ENCODE assay signal across 22 cellular contexts in the genomic region with DNA sequence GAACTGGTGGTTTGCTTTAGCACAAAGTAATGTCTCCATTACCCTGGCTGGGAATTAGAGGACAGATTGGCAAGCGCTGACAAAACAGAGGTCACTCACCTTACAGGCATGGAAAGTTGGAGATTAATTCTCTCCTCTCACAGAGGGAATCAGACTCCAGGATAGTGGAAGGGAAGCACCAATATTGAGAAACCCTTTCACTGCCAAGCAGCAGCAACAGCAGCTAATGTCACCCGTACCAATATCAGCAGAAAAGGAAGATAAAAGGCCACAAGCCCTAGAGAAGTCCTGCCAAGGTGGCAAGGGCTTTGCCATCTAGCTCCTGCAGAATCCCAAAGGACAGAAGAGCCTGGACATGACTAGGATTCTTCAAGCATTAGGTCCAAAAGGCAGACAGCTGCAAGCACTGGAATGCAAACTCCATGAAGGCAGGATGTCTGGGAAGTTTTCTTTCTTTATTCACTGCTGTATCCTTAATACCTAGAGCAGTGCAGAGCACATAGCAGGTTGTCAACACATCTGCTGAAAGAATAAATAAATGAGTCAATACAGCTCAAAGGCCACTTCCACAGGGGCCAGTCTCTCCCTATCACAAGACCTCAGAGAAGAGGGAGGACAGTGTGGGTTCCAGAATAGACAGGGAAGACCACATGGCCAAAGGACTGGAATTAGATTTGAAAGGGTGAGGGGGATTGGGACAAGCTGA. TPM values are rescaled to one million over a fixed set of nuclear protein-coding genes. Genes with fewer than 3 reads are reported as not detected.
DNase-seq lines count a peak whose midpoint lies in the region; ATAC-seq and TF ChIP-seq lines count a peak whose summit lies in the region.
"Had no signal": no experiment of that assay in that cellular context is flagged by ENCODE, and none has a peak within 500 bp of the region (broad histone marks: within the 10 kb centered on the region; RNA-seq: fewer than 3 reads in every experiment).

No MANE protein-coding gene starts in this region.

- WGBS in hepatocyte (ENCODE audit: low lambda C conversion rate, missing lambda C conversion rate), result 87% methylated on average over 2 of the region's 2 CpGs
- 29% methylated on average over 2 of the region's 2 CpGs for WGBS in liver
- 74 to 86% methylated on average over 2 of the region's 2 CpGs for WGBS in body of pancreas, 2 donors

- H3K36me3 ChIP-seq in hepatocyte (replicated peaks; ENCODE audit: insufficient read depth, low read depth), result no peaks in the 10 kb centered on the region
- H3K36me3 ChIP-seq in liver (ENCODE audit: control insufficient read depth in 4 of 4, insufficient read depth in 3 of 4, low read depth in 1 of 4, low read length in 3 of 4), result peaks cover 0 to 7% (median 4%) of the 10 kb centered on the region in 4 donors
- H3K36me3 ChIP-seq in neural cell (ENCODE audit: insufficient read depth, low read length), result no peaks in the 10 kb centered on the region
- peaks cover 0 to 47% of the 10 kb centered on the region in 2 donors for H3K36me3 ChIP-seq in left lung
- peaks cover 5 to 8% of the 10 kb centered on the region in 2 donors for H3K36me3 ChIP-seq in body of pancreas (replicated peaks in 1 of 2; ENCODE audit: insufficient read depth in 1 of 2, low read depth in 2 of 2)
- H3K36me3 ChIP-seq: BE2C had no signal

- ATAC-seq in left lung, result no peak
- no peak for ATAC-seq in body of pancreas
- ATAC-seq in GM19351 (IDR thresholded peaks at IDR 0.05; ENCODE audit: unreplicated experiment), result no peak
- ATAC-seq: HCT116 had no signal

- no peak for TF ChIP-seq EP300 in neural cell (conservative IDR thresholded peaks at IDR 0.05; ENCODE audit: poor library complexity, severe bottlenecking)

- no peak overlapping the region for H3K27ac Mint-ChIP-seq in immature natural killer cell
- H3K27ac Mint-ChIP-seq: CD8-positive, alpha-beta memory T cell; HFFc6 had no signal

- no peak for TF ChIP-seq POLR2A in body of pancreas (IDR thresholded peaks at IDR 0.05)

- H3K9me3 ChIP-seq in hepatocyte (ENCODE audit: low read depth), result no peaks in the 10 kb centered on the region
- H3K9me3 ChIP-seq in liver (ENCODE audit: control insufficient read depth in 4 of 4, low read length in 3 of 4), result no peaks in the 10 kb centered on the region
- no peaks in the 10 kb centered on the region for H3K9me3 ChIP-seq in neural cell (ENCODE audit: low read length)
- no peaks in the 10 kb centered on the region for H3K9me3 ChIP-seq in left lung
- H3K9me3 ChIP-seq in body of pancreas, result no peaks in the 10 kb centered on the region
- H3K9me3 ChIP-seq: BE2C had no signal

- peaks cover 4 to 29% (median 9%) of the 10 kb centered on the region in 3 donors for H3K36me3 Mint-ChIP-seq in immature natural killer cell

- H3K4me1 Mint-ChIP-seq in immature natural killer cell, result no peaks in the 10 kb centered on the region
- H3K4me1 Mint-ChIP-seq: CD8-positive, alpha-beta memory T cell had no signal

- H3K4me3 Mint-ChIP-seq in immature natural killer cell, result no peak overlapping the region
- H3K4me3 Mint-ChIP-seq: CD4-positive, CD25-positive, alpha-beta regulatory T cell; CD8-positive, alpha-beta memory T cell; HFFc6 had no signal

- no peaks in the 10 kb centered on the region for H3K27me3 Mint-ChIP-seq in immature natural killer cell (ENCODE audit: low read depth in 3 of 3)
- H3K27me3 Mint-ChIP-seq: CD4-positive, CD25-positive, alpha-beta regulatory T cell; CD8-positive, alpha-beta memory T cell had no signal

- TF ChIP-seq CTCF in hepatocyte (IDR thresholded peaks at IDR 0.05; ENCODE audit: poor library complexity), result no peak
- TF ChIP-seq CTCF in liver (IDR thresholded peaks at IDR 0.05; ENCODE audit: low read depth, low read length, missing input control), result no peak
- TF ChIP-seq CTCF in neural cell (IDR thresholded peaks at IDR 0.05; ENCODE audit: poor library complexity, severe bottlenecking), result no peak
- TF ChIP-seq CTCF in left lung (IDR thresholded peaks at IDR 0.05), result no peak
- TF ChIP-seq CTCF in body of pancreas (IDR thresholded peaks at IDR 0.05), result no peak

- intact Hi-C loops in left lung (cut with DNase I), result no loop called here
- intact Hi-C loops in body of pancreas (cut with DNase I), result no loop called here

- H3K9ac ChIP-seq in liver (ENCODE audit: low read depth in 1 of 2, low read length in 2 of 2), result no peak overlapping the region
- peak overlapping the region; percentile 41 for H3K9ac ChIP-seq in neural cell (ENCODE audit: low read length)

- peak in 1 of 2 donors; percentile 49 for TF ChIP-seq RAD21 in liver (IDR thresholded peaks at IDR 0.05)
- TF ChIP-seq RAD21 in neural cell (conservative IDR thresholded peaks at IDR 0.05), result no peak

- no peaks in the 10 kb centered on the region for H3K9me3 Mint-ChIP-seq in immature natural killer cell
- H3K9me3 Mint-ChIP-seq: CD4-positive, CD25-positive, alpha-beta regulatory T cell; CD8-positive, alpha-beta memory T cell; HFFc6 had no signal

- H3K4me2 ChIP-seq in hepatocyte (no peak overlapping the region), neural cell (ENCODE audit: low read length) (no peak overlapping the region)

- DNase-seq in hepatocyte (ENCODE audit: low spot score) (peak; percentile 32), left lung (no peak), body of pancreas (no peak), immature natural killer cell (no peak)
- DNase-seq: ACHN; BE2C; C1 segment of cervical spinal cord; CD4-positive, CD25-positive, alpha-beta regulatory T cell; CD8-positive, alpha-beta memory T cell; COR-L47; DMS 273 treated with DMSO at 0.1 percent for 48 hours; DMS79; GDM1; GOT3; H7; HFFc6; IMR-90 had no signal

- H3K27ac ChIP-seq in hepatocyte, result peak overlapping the region; percentile 43
- peak overlapping the region; percentile 59 to 80 for H3K27ac ChIP-seq in liver (ENCODE audit: low read depth in 1 of 2, low read length in 2 of 2)
- H3K27ac ChIP-seq in neural cell (ENCODE audit: low read length), result no peak overlapping the region
- no peak overlapping the region for H3K27ac ChIP-seq in left lung
- no peak overlapping the region for H3K27ac ChIP-seq in body of pancreas
- H3K27ac ChIP-seq: HL-60 had no signal

- no peaks in the 10 kb centered on the region for H3K79me2 ChIP-seq in hepatocyte
- no peaks in the 10 kb centered on the region for H3K79me2 ChIP-seq in neural cell (replicated peaks; ENCODE audit: insufficient read depth, low read length)

- H2AFZ ChIP-seq in hepatocyte (no peak overlapping the region), neural cell (ENCODE audit: low read depth, low read length) (no peak overlapping the region)

- H4K20me1 ChIP-seq in hepatocyte (ENCODE audit: insufficient read depth, poor library complexity, severe bottlenecking) (no peaks in the 10 kb centered on the region), neural cell (ENCODE audit: insufficient read depth) (no peaks in the 10 kb centered on the region)

- no peaks in the 10 kb centered on the region for H3F3A ChIP-seq in neural cell (ENCODE audit: insufficient read depth, low read length, poor library complexity, severe bottlenecking)

- no peaks in the 10 kb centered on the region for H3K9me2 ChIP-seq in hepatocyte (replicated peaks; ENCODE audit: insufficient read depth)
- no peaks in the 10 kb centered on the region for H3K9me2 ChIP-seq in neural cell (ENCODE audit: insufficient read depth, low read length)

- H3K4me3 ChIP-seq in hepatocyte (no peak overlapping the region), liver (ENCODE audit: low read depth in 1 of 3, low read length in 3 of 3) (no peak overlapping the region), neural cell (ENCODE audit: low read length) (peak overlapping the region; percentile 51), left lung (no peak overlapping the region), body of pancreas (no peak overlapping the region)

- H3K27me3 ChIP-seq in hepatocyte (no peaks in the 10 kb centered on the region), liver (ENCODE audit: control insufficient read depth in 4 of 4, insufficient read depth in 4 of 4, low read length in 3 of 4) (no peaks in the 10 kb centered on the region), neural cell (ENCODE audit: insufficient read depth, low read depth, low read length) (no peaks in the 10 kb centered on the region), left lung (no peaks in the 10 kb centered on the region), body of pancreas (no peaks in the 10 kb centered on the region)
- H3K27me3 ChIP-seq: BE2C had no signal

- H3K4me1 ChIP-seq in hepatocyte (ENCODE audit: insufficient read depth) (no peaks in the 10 kb centered on the region), liver (ENCODE audit: control insufficient read depth in 4 of 4, insufficient read depth in 4 of 4, low read length in 3 of 4) (peaks cover 10 to 44% (median 37%) of the 10 kb centered on the region in 4 donors), left lung (peaks cover 0 to 4% of the 10 kb centered on the region in 2 donors), body of pancreas (peaks cover 20% of the 10 kb centered on the region)
- H3K4me1 ChIP-seq: BE2C had no signal

TF ChIP-seq in liver, 16 proteins besides CTCF, POLR2A, EP300 and RAD21 (continues in another document):
- TF ChIP-seq EGR1 (IDR thresholded peaks at IDR 0.05; ENCODE audit: low read depth in 2 of 2) (peak in 1 of 2 donors; percentile 10), GABPA (IDR thresholded peaks at IDR 0.05 in 1 of 2, conservative IDR thresholded peaks at IDR 0.05 in 1 of 2) (no peak)

TF ChIP-seq in neural cell, 6 proteins besides CTCF, POLR2A, EP300 and RAD21 (continues in another document):
- TF ChIP-seq SMC3 (conservative IDR thresholded peaks at IDR 0.05; ENCODE audit: poor library complexity), result no peak

RNA-seq across cellular contexts. Expression of a gene that starts 57.2 kb away (rescaled TPM):
- total RNA-seq in hepatocyte, result 51.3 and 59.4 TPM in 2 replicates
- polyA plus RNA-seq in hepatocyte, result 93.2 and 104 TPM in 2 replicates
- total RNA-seq in liver, result 10 to 100 TPM; 15.7 to 22.7 TPM
- 10 to 100 TPM; 20.0 to 23.8 TPM for polyA plus RNA-seq in liver
- polyA plus RNA-seq in neural cell, result 92.5 and 109 TPM in 2 replicates
- 54.8 and 57.2 TPM in 2 replicates for polyA minus RNA-seq in neural cell
- 10 to 100 TPM; 44.5 to 46.9 TPM for total RNA-seq in left lung
- 10 to 100 TPM; 17.4 to 59.7 TPM for total RNA-seq in body of pancreas
- 10 to 100 TPM; 46.6 to 93.3 (median 53.1) TPM for polyA plus RNA-seq in immature natural killer cell

Comparison
In these comparisons a context has a peak if more than half of its experiments do, and no peak if none do; other contexts are left out.
1. H3K27ac ChIP-seq: peak in hepatocyte (single experiment) and liver (2 of 2); none in neural cell (single experiment), left lung (0 of 2) and body of pancreas (0 of 4).